8 cellular contexts compared by ENCODE assay signal in genomic region chr17:75238684-75239191, GRCh38. TPM values are rescaled to one million over a fixed set of nuclear protein-coding genes. Genes with fewer than 3 reads are reported as not detected.
DNase-seq lines count a peak whose midpoint lies in the region; ATAC-seq and TF ChIP-seq lines count a peak whose summit lies in the region.

No MANE protein-coding gene starts in this region.

- peaks cover 56% of the 10 kb centered on the region for H3K36me3 Mint-ChIP-seq in WTC11

- H3K27me3 Mint-ChIP-seq in WTC11 (ENCODE audit: low read depth), result no peaks in the 10 kb centered on the region

- no peak for DNase-seq in AG04449 (ENCODE audit: low read depth, low spot score)
- peak; percentile 70 for DNase-seq in NCI-H2227 (lab: John Stamatoyannopoulos, UW; ENCODE audit: unreplicated experiment)
- DNase-seq in WTC11 (ENCODE audit: low spot score), result peak; percentile 60
- peak in 34 of 61 donors; percentile 5 to 82 (median 28) for DNase-seq in caudate nucleus (lab: John Stamatoyannopoulos, UW)
- peak in 1 of 2 donors; percentile 62 for DNase-seq in left colon
- DNase-seq in stimulated activated CD4-positive, alpha-beta T cell treated with anti-CD3 and anti-CD28 coated beads, TNF-alpha, amount 100 ng/mL, for 24 hours (ENCODE audit: low read depth in 3 of 3), result peak in 2 of 3 experiments; percentile 35 to 59

- no peaks in the 10 kb centered on the region for H3K9me3 Mint-ChIP-seq in WTC11

- H3K4me3 ChIP-seq in AG04449 (ENCODE audit: low read depth, low read length), result no peak overlapping the region

- peak; percentile 16 for TF ChIP-seq POLR2A in GM18526 (IDR thresholded peaks at IDR 0.05; ENCODE audit: extremely low read depth, insufficient read length)

- no peak overlapping the region for H3K4me3 Mint-ChIP-seq in WTC11

- peaks cover 6% of the 10 kb centered on the region for H3K4me1 Mint-ChIP-seq in WTC11

- intact Hi-C loops in left colon (cut with DNase I, micrococcal nuclease), result no loop called here

- CTCF ChIA-PET in AG04449 (lab: Yijun Ruan, JAX) (interaction anchor here (0.7 to 6.0 kb wide), 22 partner anchors 8 to 403 kb away, joined by 3 to 73 read pairs (median 5); partner anchors contain the start of genes GGA3 and MIF4GD), WTC11 (lab: Charles Lee) (interaction anchor here (0.5 to 3.8 kb wide), 11 partner anchors 9 to 226 kb away, joined by 3 to 155 read pairs (median 39); partner anchors contain the start of genes GGA3, MIF4GD, MRPL58 and MRPS7)

- POLR2A ChIA-PET in AG04449 (lab: Yijun Ruan, JAX) (interaction anchor here (1.4 to 1.5 kb wide), 2 partner anchors 9 to 124 kb away, joined by 3 to 5 read pairs; no protein-coding TSS in a partner anchor), WTC11 (lab: Charles Lee) (interaction anchor here (0.6 to 0.7 kb wide), 2 partner anchors 67 to 176 kb away, joined by 3 to 5 read pairs; no protein-coding TSS in a partner anchor)

- ATAC-seq in WTC11, result peak; percentile 68
- ATAC-seq in left colon, result peak; percentile 71
- no peak for ATAC-seq in GM21528 (IDR thresholded peaks at IDR 0.05; ENCODE audit: low FRiP score, unreplicated experiment)

- peak overlapping the region; percentile 99 for H3K27ac Mint-ChIP-seq in WTC11

- H3K27ac ChIP-seq in caudate nucleus (ENCODE audit: low read depth, low read length), result no peak overlapping the region

- TF ChIP-seq CTCF in AG04449 (IDR thresholded peaks at IDR 0.05; ENCODE audit: insufficient read depth, low read length, missing control alignments) (peak; percentile 89), WTC11 (IDR thresholded peaks at IDR 0.05) (peak; percentile 66)

TF ChIP-seq in WTC11, 78 proteins besides CTCF, POLR2A, EP300 and RAD21:
- TF ChIP-seq E2F4 (CRISPR knock-in tag; IDR thresholded peaks at IDR 0.05; ENCODE audit: borderline replicate concordance, low read depth) (no peak), MAX (CRISPR knock-in tag; IDR thresholded peaks at IDR 0.05) (no peak), RORB (CRISPR knock-in tag; IDR thresholded peaks at IDR 0.05) (no peak), ZNF425 (CRISPR knock-in tag; conservative IDR thresholded peaks at IDR 0.05) (no peak), ATF1 (CRISPR knock-in tag; IDR thresholded peaks at IDR 0.05) (no peak), USF2 (CRISPR knock-in tag; IDR thresholded peaks at IDR 0.05) (no peak), KAT7 (CRISPR knock-in tag; IDR thresholded peaks at IDR 0.05; ENCODE audit: borderline replicate concordance) (no peak), ZNF317 (CRISPR knock-in tag; IDR thresholded peaks at IDR 0.05; ENCODE audit: borderline replicate concordance, low read depth) (no peak)

RNA-seq across cellular contexts. Expression of gene GGA3, which starts 22.7 kb away (rescaled TPM):
- 54.5 to 66.9 TPM (median 62.7 TPM) in 3 replicates for total RNA-seq in WTC11 (2021)
- 10 to 100 TPM; 39.9 to 46.5 TPM for total RNA-seq in left colon

RNA-seq across cellular contexts. Expression of gene MRPS7, which starts 22.9 kb away (rescaled TPM):
- 85.8 to 94.7 TPM (median 87.5 TPM) in 3 replicates for total RNA-seq in WTC11 (2021)
- 10 to 100 TPM; 48.1 to 66.9 TPM for total RNA-seq in left colon

RNA-seq across cellular contexts. Expression of gene MIF4GD, which starts 32.3 kb away (rescaled TPM):
- total RNA-seq in WTC11 (2021) (21.6 to 29.2 TPM (median 28.5 TPM) in 3 replicates), left colon (10 to 100 TPM; 18.4 to 24.7 TPM)

RNA-seq across cellular contexts. Expression of gene NUP85, which starts 33.3 kb away (rescaled TPM):
- total RNA-seq in WTC11 (2021) (89.7 to 109 TPM (median 95.1 TPM) in 3 replicates), left colon (10 to 100 TPM; 43.9 to 56.3 TPM)

RNA-seq across cellular contexts. Expression of gene SLC25A19, which starts 50.5 kb away (rescaled TPM):
- total RNA-seq in WTC11 (2021) (22.6 to 27.7 TPM (median 23.0 TPM) in 3 replicates), left colon (10 to 100 TPM; 10.7 to 14.0 TPM)
